In the genomic region with DNA sequence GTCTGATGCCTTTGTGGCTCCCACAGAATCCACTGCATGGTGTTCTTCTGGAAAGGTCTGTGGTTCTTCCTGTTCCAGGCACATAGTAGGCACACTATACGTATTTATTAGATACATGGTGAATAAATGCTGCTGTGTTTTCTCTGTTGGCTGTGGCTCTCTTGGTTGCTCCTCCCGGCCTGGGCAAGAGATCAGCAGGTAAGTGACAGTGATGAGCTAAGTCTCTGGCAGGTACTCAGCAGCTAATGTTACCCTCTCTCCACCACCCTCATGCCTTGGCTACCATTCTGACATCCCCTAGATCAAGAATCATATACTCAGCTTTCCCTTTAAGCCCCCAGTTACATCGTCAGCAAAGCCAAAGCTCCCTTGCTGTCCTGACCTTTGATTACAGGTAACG, we compare ENCODE assay signal across 32 cellular contexts. TPM values are rescaled to one million over a fixed set of nuclear protein-coding genes. Genes with fewer than 3 reads are reported as not detected.
"Had no signal": no experiment of that assay in that cellular context is flagged by ENCODE, and none has a peak within 500 bp of the region (broad histone marks: within the 10 kb centered on the region; RNA-seq: fewer than 3 reads in every experiment).

No MANE protein-coding gene starts in this region.

- H3K4me1 ChIP-seq: adrenal gland, breast epithelium had no signal

- H3K4me3 ChIP-seq: adrenal gland, body of pancreas, breast epithelium had no signal

- H3K27ac ChIP-seq: adrenal gland, body of pancreas, brain microvascular endothelial cell, breast epithelium, VCaP had no signal

- H3K36me3 ChIP-seq: adrenal gland, brain microvascular endothelial cell, breast epithelium had no signal

- H3K9me3 ChIP-seq: adrenal gland, body of pancreas, breast epithelium had no signal

- H3K27me3 ChIP-seq: adrenal gland, body of pancreas, brain microvascular endothelial cell had no signal

- DNase-seq: activated B cell treated with CpG ODN at 0.5 μM for 24 hours; activated CD4-positive, alpha-beta memory T cell treated with anti-CD3 and anti-CD28 coated beads for 36 hours; activated CD4-positive, alpha-beta T cell treated with anti-CD3 and anti-CD28 coated beads for 4 hours; activated CD4-positive, alpha-beta T cell treated with anti-CD3 and anti-CD28 coated beads, Interleukin-2, amount 10 ng/mL, durations not matched to agents 24 days and 14 days; activated CD4-positive, alpha-beta T cell treated with anti-CD3 and anti-CD28 coated beads, Interleukin-2, amount 50 U/mL, for 1 hour; activated CD4-positive, alpha-beta T cell treated with anti-CD3 and anti-CD28 coated beads, Interleukin-2, amount 50 U/mL, for 4 hours; activated CD4-positive, CD25-positive, alpha-beta regulatory T cell treated with anti-CD3 and anti-CD28 coated beads, Interleukin-2, amount 50 U/mL, for 72 hours; activated CD8-positive, alpha-beta memory T cell treated with anti-CD3 and anti-CD28 coated beads, Interleukin-2, amount 50 U/mL, for 4 hours; activated CD8-positive, alpha-beta T cell treated with anti-CD3 and anti-CD28 coated beads for 36 hours; activated effector memory CD4-positive, alpha-beta T cell treated with anti-CD3 and anti-CD28 coated beads, Interleukin-2, amount 50 U/mL, for 16 hours; activated gamma-delta T cell treated with Interleukin-2 at 50 U/mL for 16 hours; activated naive CD4-positive, alpha-beta T cell; activated naive CD4-positive, alpha-beta T cell treated with anti-CD3 and anti-CD28 coated beads for 36 hours; activated naive CD4-positive, alpha-beta T cell treated with anti-CD3 and anti-CD28 coated beads, Interleukin-2, amount 50 U/mL, for 16 hours; activated naive CD8-positive, alpha-beta T cell treated with anti-CD3 and anti-CD28 coated beads for 36 hours; activated T-cell treated with anti-CD3 and anti-CD28 coated beads for 4 hours; activated T-cell treated with anti-CD3 and anti-CD28 coated beads, Interleukin-2, amount 50 U/mL, for 1 hour; activated T-cell treated with anti-CD3 and anti-CD28 coated beads, Interleukin-2, amount 50 U/mL, for 4 hours; activated T-cell treated with anti-CD3 and anti-CD28 coated beads, Interleukin-2, amount 50 U/mL, for 72 hours; adrenal gland; amniotic stem cell; aorta; body of pancreas; brain microvascular endothelial cell; central memory CD4-positive, alpha-beta T cell; cerebellar nuclear complex; T-helper 2 cell; T-helper 9 cell had no signal

RNA-seq across cellular contexts. Expression of a gene that starts 8.4 kb away (rescaled TPM):
- total RNA-seq: activated B cell treated with CpG ODN at 0.5 μM for 24 hours; activated CD8-positive, alpha-beta T cell treated with anti-CD3 and anti-CD28 coated beads for 36 hours; astrocyte; chondrocyte had no signal
